2 cellular contexts compared by ENCODE assay signal in genomic region chr1:1199961-1200875, GRCh38.
TF ChIP-seq lines count a peak whose summit lies in the region.

No MANE protein-coding gene starts in this region.

TF ChIP-seq in IMR-90, 13 proteins besides CTCF, POLR2A, EP300 and RAD21:
- TF ChIP-seq MAFK (IDR thresholded peaks at IDR 0.05; ENCODE audit: low read depth, low read length) (no peak), FOS (IDR thresholded peaks at IDR 0.05; ENCODE audit: low read depth, low read length) (no peak), SMC3 (IDR thresholded peaks at IDR 0.05; ENCODE audit: low read depth, low read length) (no peak), RFX5 (IDR thresholded peaks at IDR 0.05; ENCODE audit: low read depth, low read length) (no peak), CHD1 (IDR thresholded peaks at IDR 0.05; ENCODE audit: low read depth, low read length) (no peak), MXI1 (IDR thresholded peaks at IDR 0.05; ENCODE audit: borderline replicate concordance, low read depth, low read length) (no peak), ELK1 (IDR thresholded peaks at IDR 0.05; ENCODE audit: borderline replicate concordance, low read depth, low read length) (no peak), RCOR1 (IDR thresholded peaks at IDR 0.05; ENCODE audit: insufficient replicate concordance, low read length) (no peak), USF2 (IDR thresholded peaks at IDR 0.05; ENCODE audit: low read depth, low read length) (no peak), NFE2L2 (IDR thresholded peaks at IDR 0.05; ENCODE audit: low read depth, low read length) (no peak), CEBPB (IDR thresholded peaks at IDR 0.05; ENCODE audit: low read depth, low read length) (no peak), BHLHE40 (IDR thresholded peaks at IDR 0.05; ENCODE audit: low read depth, low read length) (no peak), MAZ (IDR thresholded peaks at IDR 0.05; ENCODE audit: borderline replicate concordance, low read depth, low read length) (no peak)

TF ChIP-seq in neural cell, 6 proteins besides CTCF, POLR2A, EP300 and RAD21:
- TF ChIP-seq SMC3 (conservative IDR thresholded peaks at IDR 0.05; ENCODE audit: poor library complexity) (no peak), POLR2AphosphoS5 (IDR thresholded peaks at IDR 0.05) (no peak), EZH2 (IDR thresholded peaks at IDR 0.05; ENCODE audit: borderline replicate concordance, insufficient read depth, low read length, poor library complexity, severe bottlenecking) (no peak), REST (IDR thresholded peaks at IDR 0.05; ENCODE audit: borderline replicate concordance) (no peak), MXI1 (conservative IDR thresholded peaks at IDR 0.05; ENCODE audit: poor library complexity, severe bottlenecking) (no peak), TAF1 (IDR thresholded peaks at IDR 0.05; ENCODE audit: low read depth) (no peak)
